17 cellular contexts compared by ENCODE assay signal in genomic region chr5:172757394-172758010, GRCh38. TPM values are rescaled to one million over a fixed set of nuclear protein-coding genes. Genes with fewer than 3 reads are reported as not detected.
DNase-seq lines count a peak whose midpoint lies in the region; ATAC-seq and TF ChIP-seq lines count a peak whose summit lies in the region.
"Had no signal": no experiment of that assay in that cellular context is flagged by ENCODE, and none has a peak within 500 bp of the region (broad histone marks: within the 10 kb centered on the region; RNA-seq: fewer than 3 reads in every experiment).

No MANE protein-coding gene starts in this region.

- no peak for TF ChIP-seq POLR2A in upper lobe of left lung (IDR thresholded peaks at IDR 0.05)

- H3K4me1 Mint-ChIP-seq in activated T-cell treated with anti-CD3 and anti-CD28 coated beads, Interleukin-2, amount 50 U/mL, for 24 hours (ENCODE audit: low read depth): no peaks in the 10 kb centered on the region
- peaks cover 9% of the 10 kb centered on the region for H3K4me1 Mint-ChIP-seq in activated T-helper 17 cell treated with anti-CD3 and anti-CD28 coated beads, Interleukin-2, amount 50 U/mL, for 72 hours

- H3K4me1 ChIP-seq in upper lobe of left lung: no peaks in the 10 kb centered on the region
- H3K4me1 ChIP-seq: pancreas had no signal

- no peak for TF ChIP-seq CTCF in upper lobe of left lung (IDR thresholded peaks at IDR 0.05)

- peak overlapping the region in 1 of 4 donors; percentile 70 for H3K27ac ChIP-seq in upper lobe of left lung
- H3K27ac ChIP-seq: pancreas had no signal

- H3K4me3 ChIP-seq in upper lobe of left lung: no peak overlapping the region
- H3K4me3 ChIP-seq: coronary artery, GM12878, pancreas had no signal

- 94% methylated on average over 7 to 8 of the region's 9 CpGs for WGBS in upper lobe of left lung, 2 donors

- no peaks in the 10 kb centered on the region for H3K36me3 ChIP-seq in upper lobe of left lung
- H3K36me3 ChIP-seq: pancreas had no signal

- no peaks in the 10 kb centered on the region for H3K36me3 Mint-ChIP-seq in activated T-cell treated with anti-CD3 and anti-CD28 coated beads, Interleukin-2, amount 50 U/mL, for 24 hours (ENCODE audit: low read depth)
- no peaks in the 10 kb centered on the region for H3K36me3 Mint-ChIP-seq in activated T-helper 17 cell treated with anti-CD3 and anti-CD28 coated beads, Interleukin-2, amount 50 U/mL, for 72 hours (ENCODE audit: low read depth)

- TF ChIP-seq EP300 in upper lobe of left lung (IDR thresholded peaks at IDR 0.05): no peak

- no peak overlapping the region for H3K4me3 Mint-ChIP-seq in activated T-cell treated with anti-CD3 and anti-CD28 coated beads, Interleukin-2, amount 50 U/mL, for 24 hours
- peak overlapping the region; percentile 62 for H3K4me3 Mint-ChIP-seq in activated T-helper 17 cell treated with anti-CD3 and anti-CD28 coated beads, Interleukin-2, amount 50 U/mL, for 72 hours
- H3K4me3 Mint-ChIP-seq: activated CD8-positive, alpha-beta T cell treated with anti-CD3 and anti-CD28 coated beads for 36 hours had no signal

- no peak for DNase-seq in activated T-cell treated with anti-CD3 and anti-CD28 coated beads, Interleukin-2, amount 50 U/mL, for 24 hours
- no peak for DNase-seq in activated T-cell treated with anti-CD3 and anti-CD28 coated beads, Interleukin-2, amount 50 U/mL, for 48 hours
- DNase-seq in mesenteric fat pad (ENCODE audit: low spot score): peak; percentile 79
- DNase-seq in upper lobe of left lung: no peak
- no peak for DNase-seq in foreskin melanocyte
- DNase-seq: activated CD8-positive, alpha-beta T cell treated with anti-CD3 and anti-CD28 coated beads for 36 hours; activated naive CD4-positive, alpha-beta T cell; DMS53; NCI-H2081; NK-92 treated with Interleukin-12 subunit alpha and Interleukin-12 subunit beta, amount 100 ng/mL, for 24 hours; pancreas had no signal

- H3K27ac Mint-ChIP-seq in activated T-cell treated with anti-CD3 and anti-CD28 coated beads, Interleukin-2, amount 50 U/mL, for 24 hours: peak overlapping the region; percentile 37
- H3K27ac Mint-ChIP-seq in activated T-helper 17 cell treated with anti-CD3 and anti-CD28 coated beads, Interleukin-2, amount 50 U/mL, for 72 hours: peak overlapping the region; percentile 85
- H3K27ac Mint-ChIP-seq: activated CD8-positive, alpha-beta T cell treated with anti-CD3 and anti-CD28 coated beads for 36 hours had no signal

- no peak for ATAC-seq in activated T-helper 17 cell treated with anti-CD3 and anti-CD28 coated beads, Interleukin-2, amount 50 U/mL, for 72 hours (replicated peaks)
- ATAC-seq in upper lobe of left lung (ENCODE audit: low FRiP score in 2 of 2) (peak; percentile 17 to 44), GM19328 (IDR thresholded peaks at IDR 0.05; ENCODE audit: unreplicated experiment) (no peak), HG03159 (IDR thresholded peaks at IDR 0.05; ENCODE audit: unreplicated experiment) (no peak)
- ATAC-seq: activated CD8-positive, alpha-beta T cell treated with anti-CD3 and anti-CD28 coated beads for 36 hours; GM12878; HCT116 had no signal

- no peaks in the 10 kb centered on the region for H3K27me3 Mint-ChIP-seq in activated T-cell treated with anti-CD3 and anti-CD28 coated beads, Interleukin-2, amount 50 U/mL, for 24 hours
- no peaks in the 10 kb centered on the region for H3K27me3 Mint-ChIP-seq in activated T-helper 17 cell treated with anti-CD3 and anti-CD28 coated beads, Interleukin-2, amount 50 U/mL, for 72 hours
- H3K27me3 Mint-ChIP-seq: activated CD8-positive, alpha-beta T cell treated with anti-CD3 and anti-CD28 coated beads for 36 hours had no signal

- H3K27me3 ChIP-seq in upper lobe of left lung: no peaks in the 10 kb centered on the region
- H3K27me3 ChIP-seq: pancreas had no signal

- H3K9me3 Mint-ChIP-seq in activated T-cell treated with anti-CD3 and anti-CD28 coated beads, Interleukin-2, amount 50 U/mL, for 24 hours: peaks cover 9% of the 10 kb centered on the region
- peaks cover 7% of the 10 kb centered on the region for H3K9me3 Mint-ChIP-seq in activated T-helper 17 cell treated with anti-CD3 and anti-CD28 coated beads, Interleukin-2, amount 50 U/mL, for 72 hours
- H3K9me3 Mint-ChIP-seq: activated CD8-positive, alpha-beta T cell treated with anti-CD3 and anti-CD28 coated beads for 36 hours had no signal

- no peaks in the 10 kb centered on the region for H3K9me3 ChIP-seq in upper lobe of left lung
- H3K9me3 ChIP-seq: pancreas had no signal

RNA-seq across cellular contexts. Expression of gene DUSP1, which starts 13.5 kb away (rescaled TPM):
- total RNA-seq in activated T-helper 17 cell treated with anti-CD3 and anti-CD28 coated beads, Interleukin-2, amount 50 U/mL, for 72 hours: 10 to 100 TPM; 18.3 to 24.6 TPM
- total RNA-seq in mesenteric fat pad (1,666 TPM), upper lobe of left lung (1,000 to 10,000 TPM in 3 of 6 donors, 100 to 1,000 TPM in 3; 568 to 1,492 (median 904) TPM)

Comparison
In these comparisons a context has a peak if more than half of its experiments do, and no peak if none do; other contexts are left out.
1. ATAC-seq: peak in upper lobe of left lung (2 of 2); none in activated T-helper 17 cell treated with anti-CD3 and anti-CD28 coated beads, Interleukin-2, amount 50 U/mL, for 72 hours (single experiment), GM19328 (single experiment) and HG03159 (single experiment).
2. RNA of gene DUSP1, which starts 13.5 kb away (total RNA-seq): 1,666 TPM in mesenteric fat pad (single experiment) and 568 to 1,492 TPM in upper lobe of left lung; 18.3 to 24.6 TPM in activated T-helper 17 cell treated with anti-CD3 and anti-CD28 coated beads, Interleukin-2, amount 50 U/mL, for 72 hours; every median in the first group is over 10 times any median in the second.